ENCODE assay signal across 8 cellular contexts in the genomic region with DNA sequence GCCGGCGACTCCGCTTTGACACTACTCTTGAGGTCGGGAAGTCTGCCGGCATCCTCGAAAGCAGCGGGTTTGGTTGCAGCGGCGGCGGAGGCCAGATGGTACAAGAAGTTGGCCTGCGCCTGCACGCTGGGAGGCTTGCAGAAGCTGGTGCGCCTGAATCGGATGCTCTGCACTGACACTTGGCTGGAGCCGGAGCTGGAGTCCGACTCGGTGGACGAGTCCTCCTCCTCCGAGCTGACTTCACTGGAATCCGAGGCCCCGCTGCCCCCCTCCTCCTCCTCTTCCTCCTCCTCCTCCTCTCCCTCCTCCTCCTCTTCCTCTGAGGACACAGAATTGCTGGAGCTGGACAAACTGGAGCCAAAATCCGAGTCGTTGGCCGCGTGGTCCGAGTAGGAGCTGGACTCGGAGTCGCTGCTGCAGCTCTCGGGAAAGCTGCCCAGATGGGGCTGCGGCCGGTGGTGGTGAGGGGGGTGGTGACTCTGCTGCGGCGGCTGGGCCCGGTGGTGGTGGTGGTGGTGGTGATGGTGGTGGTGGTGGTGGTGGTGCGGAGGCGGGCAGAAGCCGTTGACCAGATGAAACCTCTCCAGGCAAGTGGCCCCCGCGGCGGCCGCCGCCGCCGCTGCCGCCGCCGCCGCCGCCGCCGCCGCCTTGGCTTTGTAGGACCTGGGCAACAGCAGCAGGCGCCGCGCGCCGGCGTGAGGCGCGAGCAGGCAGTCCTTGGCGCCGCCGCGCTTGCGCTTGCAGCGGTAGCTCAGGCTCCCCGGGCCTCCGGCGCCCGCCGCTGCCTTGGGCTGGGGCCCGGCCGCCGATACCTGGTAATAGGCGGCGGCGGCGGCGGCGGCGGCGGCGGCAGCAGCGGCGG. TPM values are rescaled to one million over a fixed set of nuclear protein-coding genes. Genes with fewer than 3 reads are reported as not detected.
DNase-seq lines count a peak whose midpoint lies in the region; ATAC-seq and TF ChIP-seq lines count a peak whose summit lies in the region.

No MANE protein-coding gene starts in this region.

- no peak for TF ChIP-seq CTCF in RWPE2 (IDR thresholded peaks at IDR 0.05; ENCODE audit: poor library complexity, severe bottlenecking)

- no peaks in the 10 kb centered on the region for H3K27me3 ChIP-seq in RWPE2 (ENCODE audit: insufficient read depth, poor library complexity, severe bottlenecking)

- H3K4me1 ChIP-seq in RWPE2 (ENCODE audit: insufficient read depth, poor library complexity, severe bottlenecking) = no peaks in the 10 kb centered on the region

- ATAC-seq in GM18907 (IDR thresholded peaks at IDR 0.05; ENCODE audit: unreplicated experiment) (peak; percentile 60), HG03103 (IDR thresholded peaks at IDR 0.05; ENCODE audit: low read depth, unreplicated experiment) (peak; percentile 73), RWPE2 (ENCODE audit: low read depth) (peak; percentile 58)

- no peaks in the 10 kb centered on the region for H3K9me3 ChIP-seq in RWPE2 (ENCODE audit: severe bottlenecking)

- H3K27ac ChIP-seq in RWPE2 (ENCODE audit: poor library complexity, severe bottlenecking) = peak overlapping the region; percentile 54

- H3K36me3 ChIP-seq in RWPE2 (ENCODE audit: low read depth) = no peaks in the 10 kb centered on the region

- H3K4me3 ChIP-seq in RWPE2 (ENCODE audit: severe bottlenecking) = peak overlapping the region; percentile 62

- DNase-seq in Ammon's horn (ENCODE audit: low spot score) (peak; percentile 73), RWPE2 (ENCODE audit: low spot score) (peak; percentile 67), astrocyte of the hippocampus (ENCODE audit: low read depth, low spot score) (peak; percentile 85), hypothalamus (lab: John Stamatoyannopoulos, UW) (peak in 38 of 51 donors; percentile 20 to 84 (median 65)), retina (peak; percentile 85), SK-N-DZ (ENCODE audit: low spot score) (no peak)

RNA-seq across cellular contexts. Expression of gene SKIDA1, which starts 9.0 kb away (rescaled TPM):
- 8.1 and 9.6 TPM in 2 replicates for polyA plus RNA-seq in SK-N-DZ (2014; cell fraction: cytosol; rRNA removed)
- polyA plus RNA-seq in SK-N-DZ (2014; cell fraction: nucleus; rRNA removed) = 5.6 and 9.0 TPM in 2 replicates

RNA-seq across cellular contexts. Expression of gene MLLT10, which starts 17.5 kb away (rescaled TPM):
- 24.0 and 28.9 TPM in 2 replicates for polyA plus RNA-seq in SK-N-DZ (2014; cell fraction: cytosol; rRNA removed)
- polyA plus RNA-seq in SK-N-DZ (2014; cell fraction: nucleus; rRNA removed) = 36.8 and 39.1 TPM in 2 replicates
